Comparison of ENCODE assay signal across 8 cellular contexts in the genomic region with DNA sequence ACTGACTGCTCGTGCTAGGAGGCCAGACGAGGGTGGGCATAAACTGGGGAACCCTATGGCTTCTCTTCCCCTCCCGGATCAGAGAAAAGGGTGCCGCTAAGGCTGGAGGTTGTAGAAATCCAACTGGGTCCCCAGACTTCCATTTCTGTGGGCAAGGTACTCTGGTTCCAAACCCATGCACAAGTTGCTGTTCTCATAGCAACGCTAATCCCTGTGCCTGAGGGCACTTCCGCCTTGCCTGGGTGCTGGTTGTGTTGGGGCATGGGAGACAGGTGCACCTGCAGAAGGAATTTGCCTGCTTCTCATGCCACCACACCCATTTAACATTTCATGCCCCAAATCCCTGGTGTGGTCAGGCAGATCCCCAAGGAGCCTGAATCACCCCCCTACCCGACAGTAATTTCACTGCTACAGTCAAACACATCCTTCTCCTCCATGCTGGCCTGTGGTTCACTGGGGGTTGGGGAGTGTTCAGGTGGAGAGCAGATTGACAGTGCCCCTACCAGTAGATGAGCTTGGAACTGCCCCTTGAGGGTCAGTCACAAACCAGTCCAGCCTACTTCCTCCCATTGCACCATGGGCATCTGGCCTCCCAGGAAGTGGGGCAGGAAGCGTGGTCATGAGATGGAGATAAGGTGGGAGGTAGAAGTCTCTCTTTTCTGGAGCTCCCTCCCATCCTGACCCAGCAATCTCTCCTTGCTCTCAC. TPM values are rescaled to one million over a fixed set of nuclear protein-coding genes. Genes with fewer than 3 reads are reported as not detected.
A peak's percentile ranks its signal among the peaks of the same experiment; 100 is the strongest.
DNase-seq lines count a peak whose midpoint lies in the region; ATAC-seq, FAIRE-seq and TF ChIP-seq lines count a peak whose summit lies in the region.

No MANE protein-coding gene starts in this region.

- no peaks in the 10 kb centered on the region for H4K20me1 ChIP-seq in HCT116 (ENCODE audit: insufficient read depth)

- peaks cover 6% of the 10 kb centered on the region; the same call in 1 of the 2 replicates for H3K79me2 ChIP-seq in HCT116 (ENCODE audit: insufficient read depth, low read length)

- H3K9ac ChIP-seq in HCT116 (ENCODE audit: low read length): peak overlapping the region; percentile 84
- peak overlapping the region in 1 of 2 donors; percentile 65 for H3K9ac ChIP-seq in liver (ENCODE audit: low read depth in 1 of 2, low read length in 2 of 2)

- TF ChIP-seq CTCF in D721Med (IDR thresholded peaks at IDR 0.05; ENCODE audit: insufficient read depth, missing control alignments) (no peak), HCT116 (IDR thresholded peaks at IDR 0.05 in 2 of 3, conservative IDR thresholded peaks at IDR 0.05 in 1 of 3; ENCODE audit: borderline replicate concordance in 1 of 3, insufficient read depth in 1 of 3, low read depth in 2 of 3, low read length in 2 of 3) (no peak), breast epithelium (IDR thresholded peaks at IDR 0.05) (no peak), liver (IDR thresholded peaks at IDR 0.05; ENCODE audit: low read depth, low read length, missing input control) (no peak)

- ATAC-seq in HCT116: peak; percentile 35

- POLR2A ChIA-PET in HCT116 (lab: Charles Lee): interaction anchor here (1.8 to 3.5 kb wide), 2 partner anchors 12 to 13 kb away, joined by 14 to 23 read pairs; partner anchors contain the start of gene HINFP

- intact Hi-C loops in HCT116 (cut with micrococcal nuclease) (loop anchor here (10.0 kb wide), 1 partner anchor 186 kb away; no protein-coding TSS in a partner anchor), breast epithelium (cut with DNase I; ENCODE audit: low total_unique reads) (no loop called here)

- BruUV-seq in HCT116 (replicated peaks; lab: Mats Ljungman, UMichigan): no TSS peak

- RAD21 ChIA-PET in HCT116 (lab: Charles Lee; ENCODE audit: low non-redundant PET in 1 of 2, low total read pairs in 2 of 2, uncharacterized antibody in 2 of 2, unreplicated experiment in 2 of 2): no interaction called here

- H3K36me3 ChIP-seq in HCT116 (ENCODE audit: control insufficient read depth in 1 of 2, insufficient read depth in 2 of 2, low read length in 2 of 2) (peaks cover 0 to 12% of the 10 kb centered on the region in 2 experiments; a peak in 2 of 4 replicates), breast epithelium (no peaks in the 10 kb centered on the region), liver (ENCODE audit: control insufficient read depth in 4 of 4, insufficient read depth in 3 of 4, low read depth in 1 of 4, low read length in 3 of 4) (peaks cover 3 to 29% (median 18%) of the 10 kb centered on the region in 4 donors)

- peak overlapping the region; percentile 75 for H3K27ac ChIP-seq in HCT116 (ENCODE audit: low read depth, low read length)
- H3K27ac ChIP-seq in breast epithelium: peak overlapping the region; percentile 82 to 86
- H3K27ac ChIP-seq in liver (ENCODE audit: low read depth in 1 of 2, low read length in 2 of 2): peak overlapping the region; percentile 12 to 57
- H3K27ac ChIP-seq in temporal lobe (ENCODE audit: low read depth, low read length): peak overlapping the region; percentile 50

- H3K9me3 ChIP-seq in HCT116 (ENCODE audit: control insufficient read depth in 1 of 2, insufficient read depth in 1 of 2, low read depth in 1 of 2, low read length in 2 of 2): no peaks in the 10 kb centered on the region
- H3K9me3 ChIP-seq in breast epithelium: no peaks in the 10 kb centered on the region
- H3K9me3 ChIP-seq in liver (ENCODE audit: control insufficient read depth in 4 of 4, low read length in 3 of 4): no peaks in the 10 kb centered on the region

- 15% methylated on average over 8 of the region's 8 CpGs for WGBS in liver

- no peak overlapping the region for H2AFZ ChIP-seq in HCT116 (ENCODE audit: low read depth, low read length, poor library complexity, severe bottlenecking)

- no peaks in the 10 kb centered on the region for H3K27me3 ChIP-seq in HCT116 (ENCODE audit: insufficient read depth, low read length)
- H3K27me3 ChIP-seq in breast epithelium: no peaks in the 10 kb centered on the region
- no peaks in the 10 kb centered on the region for H3K27me3 ChIP-seq in liver (ENCODE audit: control insufficient read depth in 4 of 4, insufficient read depth in 4 of 4, low read length in 3 of 4)

- TF ChIP-seq RAD21 in HCT116 (IDR thresholded peaks at IDR 0.05; ENCODE audit: low read depth): no peak
- no peak for TF ChIP-seq RAD21 in liver (IDR thresholded peaks at IDR 0.05)

- TF ChIP-seq POLR2A in HCT116 (IDR thresholded peaks at IDR 0.05; ENCODE audit: borderline replicate concordance, extremely low read depth, insufficient read depth, insufficient read length) (no peak), breast epithelium (IDR thresholded peaks at IDR 0.05) (no peak)

- peaks cover 28 to 38% of the 10 kb centered on the region in 2 experiments for H3K4me1 ChIP-seq in HCT116 (ENCODE audit: control insufficient read depth in 1 of 2, insufficient read depth in 2 of 2, low read length in 2 of 2)
- peaks cover 2 to 4% of the 10 kb centered on the region in 2 donors for H3K4me1 ChIP-seq in breast epithelium
- H3K4me1 ChIP-seq in liver (ENCODE audit: control insufficient read depth in 4 of 4, insufficient read depth in 4 of 4, low read length in 3 of 4): peaks cover 8 to 29% (median 22%) of the 10 kb centered on the region in 4 donors

- DNase-seq in D721Med (ENCODE audit: insufficient read length, low spot score) (peak; percentile 63), HCT116 (ENCODE audit: low read depth, low spot score) (no peak), RCC 7860 (ENCODE audit: low spot score) (peak; percentile 59), breast epithelium (ENCODE audit: low spot score in 2 of 2) (peak; percentile 65 to 80), GOT3 (lab: John Stamatoyannopoulos, UW) (no peak), globus pallidus (ENCODE audit: low spot score) (no peak)

- no peaks in the 10 kb centered on the region for H3K9me2 ChIP-seq in HCT116 (ENCODE audit: insufficient read depth)

- peak overlapping the region; percentile 97 for H3K4me2 ChIP-seq in HCT116 (ENCODE audit: low read length)

- CTCF ChIA-PET in HCT116 (lab: Charles Lee): no interaction called here

- H3K4me3 ChIP-seq in HCT116 (replicated peaks in 1 of 2; ENCODE audit: low read depth in 1 of 2, low read length in 2 of 2) (peak overlapping the region; percentile 72 to 85), breast epithelium (peak overlapping the region; percentile 61 to 97 (median 95)), liver (ENCODE audit: low read depth in 1 of 3, low read length in 3 of 3) (peak overlapping the region; percentile 48 to 91 (median 78))

- no peak for FAIRE-seq in D721Med (lab: Jason Lieb, UNC)
- FAIRE-seq in RCC 7860 (lab: Jason Lieb, UNC): no peak

TF ChIP-seq in HCT116, 20 proteins besides CTCF, POLR2A, EP300 and RAD21 (continues in another document):
- no peak for TF ChIP-seq ATF3 (IDR thresholded peaks at IDR 0.05)
- TF ChIP-seq FOSL1 (IDR thresholded peaks at IDR 0.05; ENCODE audit: low read depth): no peak

TF ChIP-seq in liver, 16 proteins besides CTCF, POLR2A, EP300 and RAD21:
- TF ChIP-seq FOXA2 (IDR thresholded peaks at IDR 0.05) (no peak), YY1 (IDR thresholded peaks at IDR 0.05) (no peak), SP1 (IDR thresholded peaks at IDR 0.05) (no peak), TAF1 (conservative IDR thresholded peaks at IDR 0.05) (no peak), NR2F2 (IDR thresholded peaks at IDR 0.05) (no peak)
- TF ChIP-seq, protein P1, sequence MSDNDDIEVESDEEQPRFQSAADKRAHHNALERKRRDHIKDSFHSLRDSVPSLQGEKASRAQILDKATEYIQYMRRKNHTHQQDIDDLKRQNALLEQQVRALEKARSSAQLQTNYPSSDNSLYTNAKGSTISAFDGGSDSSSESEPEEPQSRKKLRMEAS (IDR thresholded peaks at IDR 0.05): no peak

RNA-seq across cellular contexts. Expression of gene C2CD2L, which starts 1.2 kb away (rescaled TPM):
- total RNA-seq in HCT116 (2021; ENCODE audit: unreplicated experiment): 12.4 TPM
- 10.3 and 12.1 TPM in 2 replicates for polyA plus RNA-seq in HCT116 (2012)
- total RNA-seq in breast epithelium: 1 to 10 TPM; 5.1 to 6.9 (median 6.3) TPM
- 1 to 10 TPM; 3.5 to 6.1 TPM for total RNA-seq in liver
- 1 to 10 TPM; 2.5 to 6.3 TPM for polyA plus RNA-seq in liver
- total RNA-seq in temporal lobe: 7.9 TPM

RNA-seq across cellular contexts. Expression of gene DPAGT1, which starts 6.7 kb away (rescaled TPM):
- 45.1 TPM for total RNA-seq in HCT116 (2021; ENCODE audit: unreplicated experiment)
- 33.2 and 36.2 TPM in 2 replicates for polyA plus RNA-seq in HCT116 (2012)
- total RNA-seq in breast epithelium: 10 to 100 TPM; 18.4 to 32.5 (median 27.2) TPM
- 10 to 100 TPM; 12.8 to 40.5 TPM for total RNA-seq in liver
- polyA plus RNA-seq in liver: 10 to 100 TPM; 34.3 to 48.0 TPM
- total RNA-seq in temporal lobe: 10.6 TPM

RNA-seq across cellular contexts. Expression of gene HINFP, which starts 13.1 kb away (rescaled TPM):
- total RNA-seq in HCT116 (2021; ENCODE audit: unreplicated experiment) (38.1 TPM), breast epithelium (10 to 100 TPM; 17.9 to 29.6 (median 29.2) TPM), liver (10 to 100 TPM; 10.2 to 14.3 TPM), temporal lobe (20.2 TPM)
- 26.4 and 30.5 TPM in 2 replicates for polyA plus RNA-seq in HCT116 (2012)
- polyA plus RNA-seq in liver: 1 to 10 TPM; 6.4 to 6.5 TPM

RNA-seq across cellular contexts. Expression of gene HMBS, which starts 23.6 kb away (rescaled TPM):
- 69.0 TPM for total RNA-seq in HCT116 (2021; ENCODE audit: unreplicated experiment)
- polyA plus RNA-seq in HCT116 (2012): 64.7 and 73.9 TPM in 2 replicates
- total RNA-seq in breast epithelium: 10 to 100 TPM in 1 of 3 donors, 1 to 10 TPM in 2; 5.6 to 21.6 (median 8.9) TPM
- 100 to 1,000 TPM in 1 of 2 donors, 10 to 100 TPM in 1; 10.5 to 224 TPM for total RNA-seq in liver
- 10 to 100 TPM; 21.2 to 32.2 TPM for polyA plus RNA-seq in liver
- 3.9 TPM for total RNA-seq in temporal lobe

RNA-seq across cellular contexts. Expression of gene ABCG4, which starts 40.5 kb away (rescaled TPM):
- 1.9 TPM for total RNA-seq in HCT116 (2021; ENCODE audit: unreplicated experiment)
- 1.5 and 1.7 TPM in 2 replicates for polyA plus RNA-seq in HCT116 (2012)
- total RNA-seq in breast epithelium: under 1 TPM in 1 of 3 donors, not detected in 2; 0.16 TPM
- total RNA-seq in liver: under 1 TPM; 0.05 to 0.17 TPM
- polyA plus RNA-seq in liver: under 1 TPM in 1 of 2 donors, not detected in 1; 0.03 TPM
- 3.0 TPM for total RNA-seq in temporal lobe

Comparison
In these comparisons a context has a peak if more than half of its experiments do, and no peak if none do; other contexts are left out.
1. DNase-seq: peak in D721Med (single experiment), RCC 7860 (single experiment) and breast epithelium (2 of 2); none in HCT116 (single experiment), GOT3 (single experiment) and globus pallidus (single experiment).
2. Peak in every context shown above with its lines, with median percentiles within 50 percentile points of each other: H3K27ac ChIP-seq and H3K4me3 ChIP-seq.